Comparison of ENCODE assay signal across 8 cellular contexts in genomic region chr5:141636413-141637265, GRCh38. TPM values are rescaled to one million over a fixed set of nuclear protein-coding genes. Genes with fewer than 3 reads are reported as not detected.
DNase-seq lines count a peak whose midpoint lies in the region; ATAC-seq and TF ChIP-seq lines count a peak whose summit lies in the region.

Gene HDAC3 (minus strand): TSS chr5:141636849. CDS start chr5:141636790, 59 bp downstream.
Gene RELL2 (plus strand): TSS chr5:141636997. CDS start chr5:141638226, 1,229 bp downstream.

- no peak for TF ChIP-seq CTCF in C4-2B (conservative IDR thresholded peaks at IDR 0.05)

- DNase-seq in NCI-H774 (lab: John Stamatoyannopoulos, UW): peak; percentile 87
- DNase-seq in activated CD4-positive, alpha-beta memory T cell treated with anti-CD3 and anti-CD28 coated beads, Interleukin-2, amount 10 ng/mL, durations not matched to agents 7 days and 5 days: peak; percentile 94
- DNase-seq in ecto neural progenitor cell (ENCODE audit: low spot score): peak; percentile 97
- DNase-seq in lung microvascular endothelial cell (ENCODE audit: low read depth in 2 of 2): peak; percentile 92 to 94
- DNase-seq in stimulated activated CD4-positive, alpha-beta T cell treated with anti-CD3 and anti-CD28 coated beads, TNF-alpha, amount 100 ng/mL, for 24 hours (ENCODE audit: low read depth in 3 of 3): peak; percentile 88 to 96 (median 92)

- peak within 1 kb of the TSS; percentile 80 for H3K27ac Mint-ChIP-seq in activated CD4-positive, alpha-beta memory T cell treated with anti-CD3 and anti-CD28 coated beads, Interleukin-2, amount 10 ng/mL, durations not matched to agents 7 days and 5 days

- peak within 1 kb of the TSS; percentile 73 for H3K27ac ChIP-seq in C4-2B

- H3K4me3 Mint-ChIP-seq in activated CD4-positive, alpha-beta memory T cell treated with anti-CD3 and anti-CD28 coated beads, Interleukin-2, amount 10 ng/mL, durations not matched to agents 7 days and 5 days: peak within 1 kb of the TSS; percentile 93

- POLR2A ChIA-PET in activated CD4-positive, alpha-beta memory T cell treated with anti-CD3 and anti-CD28 coated beads, Interleukin-2, amount 10 ng/mL, durations not matched to agents 7 days and 5 days (lab: Charles Lee): interaction anchor here (0.6 to 8.7 kb wide), 24 partner anchors 8 to 459 kb away, joined by 3 to 100 read pairs (median 7); partner anchors contain the start of genes DIAPH1, FCHSD1, RNF14 and TAF7

- peaks cover 60% of the 10 kb centered on the region for H3K4me1 Mint-ChIP-seq in activated CD4-positive, alpha-beta memory T cell treated with anti-CD3 and anti-CD28 coated beads, Interleukin-2, amount 10 ng/mL, durations not matched to agents 7 days and 5 days

- no peaks in the 10 kb centered on the region for H3K9me3 Mint-ChIP-seq in activated CD4-positive, alpha-beta memory T cell treated with anti-CD3 and anti-CD28 coated beads, Interleukin-2, amount 10 ng/mL, durations not matched to agents 7 days and 5 days

- H3K36me3 Mint-ChIP-seq in activated CD4-positive, alpha-beta memory T cell treated with anti-CD3 and anti-CD28 coated beads, Interleukin-2, amount 10 ng/mL, durations not matched to agents 7 days and 5 days (ENCODE audit: low read depth): peaks cover 44% of the 10 kb centered on the region

- no peaks in the 10 kb centered on the region for H3K27me3 Mint-ChIP-seq in activated CD4-positive, alpha-beta memory T cell treated with anti-CD3 and anti-CD28 coated beads, Interleukin-2, amount 10 ng/mL, durations not matched to agents 7 days and 5 days

- CTCF ChIA-PET in activated CD4-positive, alpha-beta memory T cell treated with anti-CD3 and anti-CD28 coated beads, Interleukin-2, amount 10 ng/mL, durations not matched to agents 7 days and 5 days (lab: Charles Lee): interaction anchor here (0.5 to 9.4 kb wide), 22 partner anchors 10 to 1200 kb away, joined by 3 to 150 read pairs (median 10); partner anchors contain the start of genes DELE1, DIAPH1, FCHSD1 and RNF14

- ATAC-seq in GM19328 (IDR thresholded peaks at IDR 0.05; ENCODE audit: unreplicated experiment) (peak; percentile 57), HG03469 (IDR thresholded peaks at IDR 0.05; ENCODE audit: unreplicated experiment) (peak; percentile 43)

RNA-seq across cellular contexts. Expression of gene HDAC3, which starts in this region (rescaled TPM):
- total RNA-seq in activated CD4-positive, alpha-beta memory T cell treated with anti-CD3 and anti-CD28 coated beads, Interleukin-2, amount 10 ng/mL, durations not matched to agents 7 days and 5 days: 10 to 100 TPM; 72.0 to 77.9 TPM
- 45.0 and 48.2 TPM in 2 replicates for total RNA-seq in lung microvascular endothelial cell

RNA-seq across cellular contexts. Expression of gene RELL2, which starts in this region (rescaled TPM):
- 10 to 100 TPM; 18.8 to 19.4 TPM for total RNA-seq in activated CD4-positive, alpha-beta memory T cell treated with anti-CD3 and anti-CD28 coated beads, Interleukin-2, amount 10 ng/mL, durations not matched to agents 7 days and 5 days
- 5.6 and 6.1 TPM in 2 replicates for total RNA-seq in lung microvascular endothelial cell

Comparison
In these comparisons a context has a peak if more than half of its experiments do, and no peak if none do; other contexts are left out.
1. Peak in every context shown above with its lines: DNase-seq, ATAC-seq and H3K27ac ChIP-seq.